17 cellular contexts compared by ENCODE assay signal in genomic region chr3:100257601-100258000, GRCh38. TPM values are rescaled to one million over a fixed set of nuclear protein-coding genes. Genes with fewer than 3 reads are reported as not detected.
DNase-seq lines count a peak whose midpoint lies in the region; ATAC-seq, FAIRE-seq and TF ChIP-seq lines count a peak whose summit lies in the region.
"Had no signal": no experiment of that assay in that cellular context is flagged by ENCODE, and none has a peak within 500 bp of the region (broad histone marks: within the 10 kb centered on the region; RNA-seq: fewer than 3 reads in every experiment).

No MANE protein-coding gene starts in this region.

- H3K9ac ChIP-seq in adipocyte (ENCODE audit: low read length) (peak overlapping the region; percentile 11), neural progenitor cell (no peak overlapping the region)

- H3K4me3 ChIP-seq in AG09309 (ENCODE audit: control insufficient read depth, low read depth, low read length) (no peak overlapping the region), adipocyte (ENCODE audit: low read length) (peak overlapping the region; percentile 33), neural progenitor cell (no peak overlapping the region), PC-9 (no peak overlapping the region)
- H3K4me3 ChIP-seq: esophagus squamous epithelium, SJSA1 had no signal

- H4K20me1 ChIP-seq in neural progenitor cell (ENCODE audit: low read depth): no peaks in the 10 kb centered on the region
- H4K20me1 ChIP-seq in PC-9 (ENCODE audit: insufficient read depth): peaks cover 6% of the 10 kb centered on the region; the same call in 1 of the 2 replicates

- H3K36me3 ChIP-seq in adipocyte (ENCODE audit: control insufficient read depth, insufficient read depth, low read length, severe bottlenecking) (no peaks in the 10 kb centered on the region), neural progenitor cell (no peaks in the 10 kb centered on the region), PC-9 (ENCODE audit: low read depth) (no peaks in the 10 kb centered on the region)
- H3K36me3 ChIP-seq: BE2C, esophagus squamous epithelium had no signal

- H3K79me2 ChIP-seq in neural progenitor cell (ENCODE audit: low read depth): peaks cover 16% of the 10 kb centered on the region
- peaks cover 17% of the 10 kb centered on the region for H3K79me2 ChIP-seq in PC-9 (ENCODE audit: low read depth)

- H3K4me1 ChIP-seq in adipocyte (ENCODE audit: control insufficient read depth, insufficient read depth, low read length): peaks cover 53% of the 10 kb centered on the region
- peaks cover 18% of the 10 kb centered on the region for H3K4me1 ChIP-seq in neural progenitor cell
- H3K4me1 ChIP-seq in PC-9 (replicated peaks; ENCODE audit: insufficient read depth): peaks cover 31% of the 10 kb centered on the region

- H3K27me3 ChIP-seq in adipocyte (replicated peaks; ENCODE audit: control insufficient read depth, insufficient read depth, low read length) (no peaks in the 10 kb centered on the region), neural progenitor cell (no peaks in the 10 kb centered on the region), PC-9 (ENCODE audit: insufficient read depth, low read depth) (no peaks in the 10 kb centered on the region)
- H3K27me3 ChIP-seq: BE2C, esophagus squamous epithelium, SJSA1 had no signal

- no peaks in the 10 kb centered on the region for H3K27me3 Mint-ChIP-seq in neural progenitor cell (ENCODE audit: insufficient read depth, low read depth)

- peaks cover 11% of the 10 kb centered on the region for H3F3A ChIP-seq in neural progenitor cell (ENCODE audit: low read depth)
- peaks cover 18% of the 10 kb centered on the region; the same call in 1 of the 2 replicates for H3F3A ChIP-seq in PC-9 (ENCODE audit: insufficient read depth, low read depth)

- no peak for TF ChIP-seq CTCF in AG09309 (IDR thresholded peaks at IDR 0.05; ENCODE audit: control insufficient read depth, insufficient read depth, low read depth, low read length, missing control alignments)
- no peak for TF ChIP-seq CTCF in neural progenitor cell (IDR thresholded peaks at IDR 0.05)
- no peak for TF ChIP-seq CTCF in PC-9 (conservative IDR thresholded peaks at IDR 0.05)

- ATAC-seq in GM18858 (IDR thresholded peaks at IDR 0.05; ENCODE audit: unreplicated experiment): no peak
- ATAC-seq: HepG2 had no signal

- H3K4me2 ChIP-seq in neural progenitor cell: peak overlapping the region; percentile 32
- H3K4me2 ChIP-seq in PC-9: no peak overlapping the region

- no peaks in the 10 kb centered on the region for H3K9me3 ChIP-seq in adipocyte (ENCODE audit: control insufficient read depth, low read length)
- H3K9me3 ChIP-seq in neural progenitor cell (ENCODE audit: low read depth): no peaks in the 10 kb centered on the region
- H3K9me3 ChIP-seq in PC-9 (ENCODE audit: insufficient read depth, low read depth): no peaks in the 10 kb centered on the region
- H3K9me3 ChIP-seq: BE2C, esophagus squamous epithelium, SJSA1 had no signal

- no peak overlapping the region for H3K27ac ChIP-seq in neural progenitor cell
- no peak overlapping the region for H3K27ac ChIP-seq in PC-9
- H3K27ac ChIP-seq: esophagus squamous epithelium, SJSA1 had no signal

- H3K4me3 Mint-ChIP-seq in neural progenitor cell: no peak overlapping the region

- CTCF ChIA-PET in PC-9 (lab: Charles Lee): interaction anchor here (0.7 kb wide), 2 partner anchors 425 to 426 kb away, joined by 3 to 14 read pairs; no protein-coding TSS in a partner anchor

- DNase-seq in AG09309 (ENCODE audit: low read depth): peak; percentile 78
- DNase-seq in GM19239 (ENCODE audit: insufficient read length, low spot score): no peak
- no peak for DNase-seq in adipocyte (ENCODE audit: low read depth)
- DNase-seq in neural progenitor cell (ENCODE audit: low spot score): no peak
- DNase-seq in cardiac septum (ENCODE audit: low spot score): no peak
- DNase-seq in RCC 7860 (ENCODE audit: low spot score): no peak
- DNase-seq in PC-9: no peak
- DNase-seq: activated CD4-positive, alpha-beta T cell treated with anti-CD3 and anti-CD28 coated beads, Interleukin-2, amount 50 U/mL, for 1 hour; BE2C; DMS153; esophagus squamous epithelium; NCI-H1092 treated with DMSO at 0.1 percent for 48 hours; stimulated activated CD4-positive, alpha-beta T cell treated with anti-CD3 and anti-CD28 coated beads, Interleukin-2, amount 100 ng/mL, for 24 hours had no signal

- intact Hi-C loops in cardiac septum (cut with DNase I) (no loop called here), PC-9 (cut with micrococcal nuclease; ENCODE audit: unreplicated experiment) (no loop called here)

- H2AFZ ChIP-seq in neural progenitor cell (replicated peaks): no peak overlapping the region
- H2AFZ ChIP-seq in PC-9: no peak overlapping the region

- no peaks in the 10 kb centered on the region for H3K9me2 ChIP-seq in PC-9 (ENCODE audit: insufficient read depth)

- H3K27ac Mint-ChIP-seq in neural progenitor cell: peak overlapping the region; percentile 17

- FAIRE-seq in GM19239 (lab: Jason Lieb, UNC) (peak; percentile 31), RCC 7860 (lab: Jason Lieb, UNC) (no peak)
- FAIRE-seq: H54, HepG2 had no signal

- POLR2A ChIA-PET in PC-9 (lab: Charles Lee; ENCODE audit: unreplicated experiment): no interaction called here

- no TSS peak for BruUV-seq in PC-9 (replicated peaks; lab: Mats Ljungman, UMichigan)

- no peaks in the 10 kb centered on the region for H3K36me3 Mint-ChIP-seq in neural progenitor cell

- H3K9me3 Mint-ChIP-seq in neural progenitor cell: no peaks in the 10 kb centered on the region

- H3K4me1 Mint-ChIP-seq in neural progenitor cell: peaks cover 28% of the 10 kb centered on the region

RNA-seq across cellular contexts. Expression of gene TBC1D23, which starts 3.2 kb away (rescaled TPM):
- total RNA-seq in neural progenitor cell (ENCODE audit: low replicate concordance) (32.1 and 50.1 TPM in 2 replicates), cardiac septum (35.1 TPM), PC-9 (2021) (68.0 and 68.7 TPM in 2 replicates)
